In the genomic region with DNA sequence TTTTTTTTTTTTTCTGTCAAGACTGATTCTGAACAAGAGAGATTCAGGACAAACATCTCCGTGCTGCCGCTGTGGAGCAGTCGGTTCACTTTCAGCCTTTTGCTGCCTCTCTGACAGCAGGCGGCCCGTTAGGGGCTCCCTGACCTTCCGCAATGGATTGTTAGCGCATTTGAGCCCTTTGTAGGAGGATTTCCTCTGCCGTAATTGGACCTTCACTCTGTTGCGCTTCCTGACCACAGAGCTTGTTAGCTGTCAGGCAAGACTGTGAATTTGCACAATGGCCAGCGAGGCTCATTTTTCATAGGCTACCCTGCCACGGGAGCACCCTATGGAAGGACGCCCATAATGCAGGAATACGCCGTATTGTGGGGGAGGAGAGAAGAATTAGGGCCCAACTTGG, we compare ENCODE assay signal across 15 cellular contexts.
"Had no signal": no experiment of that assay in that cellular context is flagged by ENCODE, and none has a peak within 500 bp of the region (broad histone marks: within the 10 kb centered on the region; RNA-seq: fewer than 3 reads in every experiment).

No MANE protein-coding gene starts in this region.

- H3K4me1 Mint-ChIP-seq: activated CD8-positive, alpha-beta memory T cell treated with anti-CD3 and anti-CD28 coated beads, Interleukin-2, amount 10 ng/mL, durations not matched to agents 7 days and 5 days; stimulated activated memory B cell treated with anti-CD40 and anti-IgM and Interleukin-4, amounts not matched to agents 10 μg/mL and 1 μg/mL and 100 μg/mL, for 72 hours had no signal

- H3K4me1 ChIP-seq: foreskin keratinocyte, heart left ventricle, right atrium auricular region had no signal

- DNase-seq: activated CD4-positive, alpha-beta T cell treated with anti-CD3 and anti-CD28 coated beads, Interleukin-2, amount 50 U/mL, for 48 hours; activated CD4-positive, CD25-positive, alpha-beta regulatory T cell treated with anti-CD3 and anti-CD28 coated beads, Interleukin-2, amount 50 U/mL, for 72 hours; activated CD8-positive, alpha-beta memory T cell treated with anti-CD3 and anti-CD28 coated beads, Interleukin-2, amount 10 ng/mL, durations not matched to agents 7 days and 5 days; activated effector memory CD4-positive, alpha-beta T cell treated with anti-CD3 and anti-CD28 coated beads, Interleukin-2, amount 50 U/mL, for 16 hours; activated T-cell treated with anti-CD3 and anti-CD28 coated beads, Interleukin-2, amount 50 U/mL, for 24 hours; amniotic stem cell; foreskin keratinocyte; heart left ventricle; kidney; SW 1271; trophoblast cell had no signal

- H3K27ac ChIP-seq: foreskin keratinocyte, heart left ventricle, right atrium auricular region had no signal

- H3K4me3 Mint-ChIP-seq: activated CD8-positive, alpha-beta memory T cell treated with anti-CD3 and anti-CD28 coated beads, Interleukin-2, amount 10 ng/mL, durations not matched to agents 7 days and 5 days; activated T-cell treated with anti-CD3 and anti-CD28 coated beads, Interleukin-2, amount 50 U/mL, for 24 hours; stimulated activated memory B cell treated with anti-CD40 and anti-IgM and Interleukin-4, amounts not matched to agents 10 μg/mL and 1 μg/mL and 100 μg/mL, for 72 hours; T-helper 2 cell treated with Interferon-gamma antibody and Interleukin-4, amounts not matched to agents 5 μg/mL and 100 μg/mL, for 36 hours had no signal

- H3K27me3 ChIP-seq: right atrium auricular region had no signal

- H3K36me3 ChIP-seq: heart left ventricle, right atrium auricular region had no signal

- H3K27ac Mint-ChIP-seq: activated CD8-positive, alpha-beta memory T cell treated with anti-CD3 and anti-CD28 coated beads, Interleukin-2, amount 10 ng/mL, durations not matched to agents 7 days and 5 days; activated naive CD4-positive, alpha-beta T cell treated with anti-CD3 and anti-CD28 coated beads, Interleukin-2, amount 50 U/mL, for 72 hours; activated T-cell treated with anti-CD3 and anti-CD28 coated beads, Interleukin-2, amount 50 U/mL, for 24 hours; stimulated activated memory B cell treated with anti-CD40 and anti-IgM and Interleukin-4, amounts not matched to agents 10 μg/mL and 1 μg/mL and 100 μg/mL, for 72 hours; T-helper 2 cell treated with Interferon-gamma antibody and Interleukin-4, amounts not matched to agents 5 μg/mL and 100 μg/mL, for 36 hours had no signal

- H3K4me3 ChIP-seq: heart left ventricle, right atrium auricular region had no signal

- H3K36me3 Mint-ChIP-seq: activated CD8-positive, alpha-beta memory T cell treated with anti-CD3 and anti-CD28 coated beads, Interleukin-2, amount 10 ng/mL, durations not matched to agents 7 days and 5 days; stimulated activated memory B cell treated with anti-CD40 and anti-IgM and Interleukin-4, amounts not matched to agents 10 μg/mL and 1 μg/mL and 100 μg/mL, for 72 hours had no signal

- ATAC-seq: activated CD8-positive, alpha-beta memory T cell treated with anti-CD3 and anti-CD28 coated beads, Interleukin-2, amount 10 ng/mL, durations not matched to agents 7 days and 5 days; activated naive CD4-positive, alpha-beta T cell treated with anti-CD3 and anti-CD28 coated beads, Interleukin-2, amount 50 U/mL, for 72 hours; foreskin keratinocyte; heart left ventricle; stimulated activated memory B cell treated with anti-CD40 and anti-IgM and Interleukin-4, amounts not matched to agents 10 μg/mL and 1 μg/mL and 100 μg/mL, for 72 hours had no signal
